ENCODE assay signal across 28 cellular contexts in the genomic region with DNA sequence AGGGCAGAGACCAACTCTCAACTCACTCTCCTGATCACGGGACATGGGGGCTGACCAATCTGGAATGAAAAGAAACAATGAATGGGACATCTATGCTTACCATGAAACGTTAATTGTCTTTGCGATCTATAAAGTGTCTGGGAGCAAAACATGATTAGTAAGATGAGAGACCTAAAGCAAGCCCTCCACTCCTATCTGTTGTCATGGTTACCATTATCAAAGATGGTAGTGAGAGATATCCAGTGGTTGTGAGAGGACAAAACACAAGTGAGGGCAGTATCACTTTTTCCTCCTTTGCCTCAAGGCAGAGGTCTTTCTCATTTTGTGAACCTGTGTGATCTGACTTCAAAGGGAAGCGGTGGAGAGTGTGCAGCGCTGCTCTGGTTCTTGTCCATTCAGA.
"Had no signal": no experiment of that assay in that cellular context is flagged by ENCODE, and none has a peak within 500 bp of the region (broad histone marks: within the 10 kb centered on the region; RNA-seq: fewer than 3 reads in every experiment).

No MANE protein-coding gene starts in this region.

- H3K36me3 ChIP-seq: neural progenitor cell, ovary, spleen, suprapubic skin, tibial artery, transverse colon, upper lobe of right lung, uterus had no signal

- H3K4me3 ChIP-seq: neural progenitor cell, ovary, psoas muscle, skin epidermis, smooth muscle cell, spleen, suprapubic skin, testis, tibial artery, transverse colon, upper lobe of right lung, uterus had no signal

- H3K9me3 ChIP-seq: ovary, psoas muscle, spleen, suprapubic skin, testis, tibial artery, transverse colon, upper lobe of right lung, uterus had no signal

- H2AFZ ChIP-seq: neural progenitor cell, parathyroid adenoma had no signal

- H3K9ac ChIP-seq: neural progenitor cell, parathyroid adenoma had no signal

- H3K79me2 ChIP-seq: parathyroid adenoma had no signal

- H3K27ac ChIP-seq: neural progenitor cell, ovary, parathyroid adenoma, psoas muscle, skin epidermis, spleen, suprapubic skin, testis, tibial artery, transverse colon, upper lobe of right lung, uterus had no signal

- H3K4me2 ChIP-seq: neural progenitor cell, smooth muscle cell had no signal

- ATAC-seq: natural killer cell; psoas muscle; right cardiac atrium; sciatic nerve; stimulated activated memory B cell treated with anti-CD40 and anti-IgM and Interleukin-4, amounts not matched to agents 10 μg/mL and 1 μg/mL and 100 μg/mL, for 72 hours; stimulated activated naive CD8-positive, alpha-beta T cell treated with anti-CD3 and anti-CD28 coated beads, Interleukin-15, amount 100 ng/mL, for 72 hours; stimulated activated naive CD8-positive, alpha-beta T cell treated with anti-CD3 and anti-CD28 coated beads, Interleukin-15, Interleukin-2, amounts not matched to agents 100 U/mL and 50 U/mL, for 24 hours; upper lobe of right lung had no signal

- DNase-seq: natural killer cell; occipital lobe; ovary; posterior cingulate gyrus; psoas muscle; right cardiac atrium; spleen; stimulated activated CD4-positive, alpha-beta T cell treated with anti-CD3 and anti-CD28 coated beads, Interleukin-12 subunit alpha, Interleukin-12 subunit beta, amount 100 ng/mL, for 4 hours; stimulated activated CD4-positive, alpha-beta T cell treated with anti-CD3 and anti-CD28 coated beads, Interleukin-1b, Interleukin-23, amount 100 ng/mL, for 48 hours; stimulated activated CD4-positive, alpha-beta T cell treated with anti-CD3 and anti-CD28 coated beads, Interleukin-4, amount 100 ng/mL, for 1 hour; stimulated activated CD4-positive, alpha-beta T cell treated with anti-CD3 and anti-CD28 coated beads, Interleukin-4, amount 100 ng/mL, for 4 hours; stimulated activated CD8-positive, alpha-beta memory T cell treated with anti-CD3 and anti-CD28 coated beads, Interleukin-4, amount 100 ng/mL, for 48 hours; stimulated activated naive CD4-positive, alpha-beta T cell; stimulated activated naive CD8-positive, alpha-beta T cell treated with anti-CD3 and anti-CD28 coated beads, Interleukin-15, amount 100 ng/mL, for 72 hours; stimulated activated naive CD8-positive, alpha-beta T cell treated with anti-CD3 and anti-CD28 coated beads, Interleukin-15, Interleukin-2, amounts not matched to agents 100 U/mL and 50 U/mL, for 24 hours; substantia nigra; testis; tibial artery; transverse colon; upper lobe of right lung; uterus had no signal

- H3K4me1 ChIP-seq: neural progenitor cell, parathyroid adenoma, psoas muscle, spleen, suprapubic skin, testis, tibial artery, transverse colon, upper lobe of right lung, uterus had no signal

- H3K27me3 ChIP-seq: ovary, testis, tibial artery, transverse colon, upper lobe of right lung, uterus had no signal
